In genomic region chr11:7536102-7536501, GRCh38 we compare ENCODE assay signal across 12 cellular contexts. TPM values are rescaled to one million over a fixed set of nuclear protein-coding genes. Genes with fewer than 3 reads are reported as not detected.
DNase-seq lines count a peak whose midpoint lies in the region; ATAC-seq, FAIRE-seq and TF ChIP-seq lines count a peak whose summit lies in the region.
"Had no signal": no experiment of that assay in that cellular context is flagged by ENCODE, and none has a peak within 500 bp of the region (broad histone marks: within the 10 kb centered on the region; RNA-seq: fewer than 3 reads in every experiment).

No MANE protein-coding gene starts in this region.

- POLR2A ChIA-PET in K562 (lab: Yijun Ruan, JAX) = no interaction called here
- POLR2A ChIA-PET in naive thymus-derived CD8-positive, alpha-beta T cell (lab: Charles Lee) = no interaction called here

- no peak overlapping the region for H3K4me2 ChIP-seq in K562 (ENCODE audit: insufficient read depth, low read length)

- peaks cover 33 to 71% (median 61%) of the 10 kb centered on the region in 4 donors for H3K4me1 Mint-ChIP-seq in naive thymus-derived CD8-positive, alpha-beta T cell

- no peak for TF ChIP-seq RAD21 in K562 (CRISPR knock-in tag; conservative IDR thresholded peaks at IDR 0.05 in 1 of 2, IDR thresholded peaks at IDR 0.05 in 1 of 2)

- H3K36me3 ChIP-seq in K562 (ENCODE audit: control insufficient read depth, insufficient read depth, low read length) = no peaks in the 10 kb centered on the region
- H3K36me3 ChIP-seq: heart left ventricle had no signal

- H3K9ac ChIP-seq in K562 (ENCODE audit: insufficient read depth in 1 of 2, low read depth in 2 of 2, low read length in 2 of 2) = no peak overlapping the region

- ATAC-seq in K562 (peak; percentile 89), GM18858 (IDR thresholded peaks at IDR 0.05; ENCODE audit: unreplicated experiment) (no peak), HG03520 (IDR thresholded peaks at IDR 0.05; ENCODE audit: unreplicated experiment) (no peak)
- peak; percentile 51 to 58 for ATAC-seq in naive thymus-derived CD8-positive, alpha-beta T cell

- H3K4me1 ChIP-seq in K562 (replicated peaks in 1 of 2; ENCODE audit: control insufficient read depth in 2 of 2, insufficient read depth in 2 of 2, low read length in 2 of 2) = no peaks in the 10 kb centered on the region

- peak overlapping the region in 5 of 10 donors; percentile 37 to 87 (median 67) for H3K27ac Mint-ChIP-seq in naive thymus-derived CD8-positive, alpha-beta T cell

- in situ Hi-C loops in K562 (cut with MboI) = no loop called here

- H3K4me3 Mint-ChIP-seq in naive thymus-derived CD8-positive, alpha-beta T cell = peak overlapping the region in 5 of 10 donors; percentile 12 to 37 (median 34)
- H3K4me3 Mint-ChIP-seq: central memory CD8-positive, alpha-beta T cell had no signal

- no peak overlapping the region for H3K4me3 ChIP-seq in HFF-Myc (replicated peaks; ENCODE audit: low read depth, low read length)
- no peak overlapping the region for H3K4me3 ChIP-seq in K562
- H3K4me3 ChIP-seq: heart left ventricle had no signal

- H3K27me3 ChIP-seq in K562 (ENCODE audit: control insufficient read depth in 2 of 2, insufficient read depth in 2 of 2, low read length in 2 of 2) = peaks cover 0 to 24% of the 10 kb centered on the region in 2 experiments; a peak in 1 of 5 replicates
- H3K27me3 ChIP-seq: heart left ventricle had no signal

- intact Hi-C loops in K562 (cut with micrococcal nuclease) = no loop called here

- no peak overlapping the region for H2AFZ ChIP-seq in K562 (ENCODE audit: low read depth, low read length)

- 0 out of 2 replicates have a peak, but pooled peaks cover 5% of the 10 kb centered on the region for H4K20me1 ChIP-seq in K562 (replicated peaks; ENCODE audit: control insufficient read depth, insufficient read depth, low read length)

- H3K27ac ChIP-seq in K562 (ENCODE audit: extremely low read depth, low read depth, low read length) = no peak overlapping the region
- H3K27ac ChIP-seq: heart left ventricle had no signal

- no peak for TF ChIP-seq EP300 in K562 (IDR thresholded peaks at IDR 0.05; ENCODE audit: low read length)

- H3K9me1 ChIP-seq in K562 (ENCODE audit: control insufficient read depth, insufficient read depth, low read length) = no peaks in the 10 kb centered on the region

- DNase-seq in D341Med (ENCODE audit: low spot score) (peak; percentile 49), HFF-Myc (ENCODE audit: extremely low read depth, low read depth) (no peak), K562 (ENCODE audit: extremely low read depth in 1 of 4, low spot score in 3 of 4) (peak; percentile 13 to 49 (median 36)), AML-193 (lab: John Stamatoyannopoulos, UW) (no peak)
- DNase-seq in naive thymus-derived CD8-positive, alpha-beta T cell = no peak
- DNase-seq in stimulated activated CD4-positive, alpha-beta T cell treated with anti-CD3 and anti-CD28 coated beads, Interleukin-4, amount 100 ng/mL, for 24 hours = no peak
- DNase-seq: heart left ventricle, NCI-H1048 had no signal

- FAIRE-seq in K562 (lab: Jason Lieb, UNC) = no peak
- FAIRE-seq: G401.6 had no signal

- no peaks in the 10 kb centered on the region for H3K9me3 Mint-ChIP-seq in naive thymus-derived CD8-positive, alpha-beta T cell
- H3K9me3 Mint-ChIP-seq: central memory CD8-positive, alpha-beta T cell had no signal

- peaks cover 0 to 5% (median 0%) of the 10 kb centered on the region in 3 donors for H3K36me3 Mint-ChIP-seq in naive thymus-derived CD8-positive, alpha-beta T cell

- TF ChIP-seq CTCF in HFF-Myc (IDR thresholded peaks at IDR 0.05; ENCODE audit: low read depth, low read length, missing control alignments) = peak; percentile 4
- peak; percentile 37 to 60 (median 37) for TF ChIP-seq CTCF in K562 (IDR thresholded peaks at IDR 0.05 in 2 of 3, conservative IDR thresholded peaks at IDR 0.05 in 1 of 3; ENCODE audit: insufficient read depth in 2 of 3, low read depth in 1 of 3, low read length in 3 of 3)

- no peak for TF ChIP-seq POLR2A in K562 (conservative IDR thresholded peaks at IDR 0.05)

- H3K79me2 ChIP-seq in K562 (ENCODE audit: control insufficient read depth, insufficient read depth, low read length) = no peaks in the 10 kb centered on the region

- WGBS in K562 (ENCODE audit: insufficient coverage, low coverage, missing lambda C conversion rate) = under 1% methylated on average over 8 of the region's 8 CpGs

- CTCF ChIA-PET in K562 (lab: Yijun Ruan, JAX; ENCODE audit: low intra/inter-chr PET ratio) = no interaction called here

- no TSS peak for BruUV-seq in K562 (replicated peaks; lab: Mats Ljungman, UMichigan)

- H3K9me3 ChIP-seq in K562 (replicated peaks; ENCODE audit: control insufficient read depth, insufficient read depth, low read depth, low read length) = no peaks in the 10 kb centered on the region
- H3K9me3 ChIP-seq: heart left ventricle had no signal

- H3K27me3 Mint-ChIP-seq in naive thymus-derived CD8-positive, alpha-beta T cell = peaks cover 0 to 12% (median 4%) of the 10 kb centered on the region in 5 donors

TF ChIP-seq in K562, 482 proteins besides CTCF, POLR2A, EP300 and RAD21:
- no peak for TF ChIP-seq ZNF584 (CRISPR knock-in tag; IDR thresholded peaks at IDR 0.05; ENCODE audit: low read depth)
- no peak for TF ChIP-seq CEBPG (CRISPR knock-in tag; IDR thresholded peaks at IDR 0.05)
- TF ChIP-seq CEBPG (tag; conservative IDR thresholded peaks at IDR 0.05 in 1 of 2, IDR thresholded peaks at IDR 0.05 in 1 of 2) = no peak
- TF ChIP-seq ZNF785 (CRISPR knock-in tag; IDR thresholded peaks at IDR 0.05) = no peak
- no peak for TF ChIP-seq SIN3A (IDR thresholded peaks at IDR 0.05; ENCODE audit: borderline replicate concordance in 2 of 2, control insufficient read depth in 1 of 2, low read depth in 2 of 2, low read length in 2 of 2)
- TF ChIP-seq PKNOX1 (IDR thresholded peaks at IDR 0.05) = peak; percentile 59; the same call in 1 of the 2 replicates
- peak; percentile 70 for TF ChIP-seq CREM (IDR thresholded peaks at IDR 0.05; ENCODE audit: low read depth)
TF ChIP-seq in K562: peak in this region for 2.

RNA-seq across cellular contexts. Expression of gene PPFIBP2, which starts 22.3 kb away (rescaled TPM):
- total RNA-seq in K562 (2011; cell fraction: chromatin; rRNA removed; ENCODE audit: low replicate concordance) = 4.6 and 6.7 TPM in 2 replicates
- total RNA-seq in K562 (2011; cell fraction: nucleolus; rRNA removed) = 3.5 and 4.5 TPM in 2 replicates
- total RNA-seq in K562 (2011; cell fraction: nucleoplasm; rRNA removed) = 2.8 and 2.9 TPM in 2 replicates
- 0.68 and 2.1 TPM in 2 replicates for total RNA-seq in K562 (2014; rRNA removed)
- 1.3 and 1.9 TPM in 2 replicates for total RNA-seq in K562 (2014; rRNA removed; fragmentation: Illumina TruSeq; extraction: Trizol)
- total RNA-seq in K562 (2015; rRNA removed; fragmentation: Illumina TruSeq; extraction: Trizol) = 2.7 TPM in 2 replicates
- 1.2 and 2.4 TPM in 2 replicates for total RNA-seq in K562 (2021)
- 0.79 and 2.4 TPM in 2 replicates for polyA plus RNA-seq in K562 (2011; rRNA removed)
- 1.1 and 2.1 TPM in 2 replicates for polyA plus RNA-seq in K562 (2011; cell fraction: cytosol; rRNA removed)
- polyA plus RNA-seq in K562 (2011; cell fraction: nucleus; rRNA removed) = 3.7 and 9.6 TPM in 2 replicates
- 2.4 and 4.9 TPM in 2 replicates for polyA plus RNA-seq in K562 (2012)
- 1.5 and 3.4 TPM in 2 replicates for polyA plus RNA-seq in K562 (2014; fragmentation: Illumina TruSeq; extraction: Trizol)
- polyA plus RNA-seq in K562 (2014; fragmentation: Nextera tagmentation; extraction: Ambion mirVana) = 1 to 10 TPM in 1 of 2 experiments, under 1 TPM in 1; 0.18 to 1.1 TPM
- polyA plus RNA-seq in K562 (2014; rRNA removed) = 1.1 and 2.6 TPM in 2 replicates
- polyA minus RNA-seq in K562 (2011; rRNA and poly(A)+ RNA removed) = 2.0 and 4.4 TPM in 2 replicates
- polyA minus RNA-seq in K562 (2011; cell fraction: cytosol; rRNA and poly(A)+ RNA removed) = 1.7 TPM in 1 of 2 replicates, not detected in the other
- polyA minus RNA-seq in K562 (2011; cell fraction: nucleus; rRNA and poly(A)+ RNA removed) = 3.0 and 5.3 TPM in 2 replicates
- total RNA-seq in naive thymus-derived CD8-positive, alpha-beta T cell = 10 to 100 TPM; 82.6 to 88.0 TPM
- polyA plus RNA-seq in naive thymus-derived CD8-positive, alpha-beta T cell = 10 to 100 TPM in 1 of 3 donors, 1 to 10 TPM in 2; 2.6 to 32.2 (median 5.6) TPM

RNA-seq across cellular contexts. Expression of gene OLFML1, which starts 50.8 kb away (rescaled TPM):
- total RNA-seq in K562 (2011; cell fraction: chromatin; rRNA removed; ENCODE audit: low replicate concordance) = not detected in 2 replicates
- total RNA-seq in K562 (2011; cell fraction: nucleolus; rRNA removed) = not detected in 2 replicates
- not detected in 2 replicates for total RNA-seq in K562 (2011; cell fraction: nucleoplasm; rRNA removed)
- total RNA-seq in K562 (2014; rRNA removed) = not detected in 2 replicates
- not detected in 2 replicates for total RNA-seq in K562 (2014; rRNA removed; fragmentation: Illumina TruSeq; extraction: Trizol)
- total RNA-seq in K562 (2015; rRNA removed; fragmentation: Illumina TruSeq; extraction: Trizol) = not detected in 2 replicates
- not detected in 2 replicates for total RNA-seq in K562 (2021)
- not detected in 2 replicates for polyA plus RNA-seq in K562 (2011; rRNA removed)
- polyA plus RNA-seq in K562 (2011; cell fraction: cytosol; rRNA removed) = not detected in 2 replicates
- not detected in 2 replicates for polyA plus RNA-seq in K562 (2011; cell fraction: nucleus; rRNA removed)
- polyA plus RNA-seq in K562 (2012) = 0.03 TPM in 1 of 2 replicates, not detected in the other
- polyA plus RNA-seq in K562 (2014; fragmentation: Illumina TruSeq; extraction: Trizol) = not detected in 2 replicates
- polyA plus RNA-seq in K562 (2014; fragmentation: Nextera tagmentation; extraction: Ambion mirVana) = not detected
- not detected in 2 replicates for polyA plus RNA-seq in K562 (2014; rRNA removed)
- not detected in 2 replicates for polyA minus RNA-seq in K562 (2011; rRNA and poly(A)+ RNA removed)
- not detected in 2 replicates for polyA minus RNA-seq in K562 (2011; cell fraction: cytosol; rRNA and poly(A)+ RNA removed)
- polyA minus RNA-seq in K562 (2011; cell fraction: nucleus; rRNA and poly(A)+ RNA removed) = not detected in 2 replicates
- not detected for total RNA-seq in naive thymus-derived CD8-positive, alpha-beta T cell
- polyA plus RNA-seq in naive thymus-derived CD8-positive, alpha-beta T cell = under 1 TPM in 2 of 3 donors, not detected in 1; 0.15 to 0.22 TPM

Comparison
In these comparisons a context has a peak if more than half of its experiments do, and no peak if none do; other contexts are left out.
1. DNase-seq: peak in D341Med (single experiment) and K562 (4 of 4); none in HFF-Myc (single experiment), naive thymus-derived CD8-positive, alpha-beta T cell (0 of 10), AML-193 (0 of 2) and stimulated activated CD4-positive, alpha-beta T cell treated with anti-CD3 and anti-CD28 coated beads, Interleukin-4, amount 100 ng/mL, for 24 hours (single experiment).
2. ATAC-seq: peak in K562 (single experiment) and naive thymus-derived CD8-positive, alpha-beta T cell (2 of 2); none in GM18858 (single experiment) and HG03520 (single experiment).
3. RNA of gene PPFIBP2, which starts 22.3 kb away (total RNA-seq): 82.6 to 88.0 TPM in naive thymus-derived CD8-positive, alpha-beta T cell; 0.68 to 6.7 TPM in K562; every median in the first group is over 10 times any median in the second.